ENCODE assay signal across 9 cellular contexts in the genomic region with DNA sequence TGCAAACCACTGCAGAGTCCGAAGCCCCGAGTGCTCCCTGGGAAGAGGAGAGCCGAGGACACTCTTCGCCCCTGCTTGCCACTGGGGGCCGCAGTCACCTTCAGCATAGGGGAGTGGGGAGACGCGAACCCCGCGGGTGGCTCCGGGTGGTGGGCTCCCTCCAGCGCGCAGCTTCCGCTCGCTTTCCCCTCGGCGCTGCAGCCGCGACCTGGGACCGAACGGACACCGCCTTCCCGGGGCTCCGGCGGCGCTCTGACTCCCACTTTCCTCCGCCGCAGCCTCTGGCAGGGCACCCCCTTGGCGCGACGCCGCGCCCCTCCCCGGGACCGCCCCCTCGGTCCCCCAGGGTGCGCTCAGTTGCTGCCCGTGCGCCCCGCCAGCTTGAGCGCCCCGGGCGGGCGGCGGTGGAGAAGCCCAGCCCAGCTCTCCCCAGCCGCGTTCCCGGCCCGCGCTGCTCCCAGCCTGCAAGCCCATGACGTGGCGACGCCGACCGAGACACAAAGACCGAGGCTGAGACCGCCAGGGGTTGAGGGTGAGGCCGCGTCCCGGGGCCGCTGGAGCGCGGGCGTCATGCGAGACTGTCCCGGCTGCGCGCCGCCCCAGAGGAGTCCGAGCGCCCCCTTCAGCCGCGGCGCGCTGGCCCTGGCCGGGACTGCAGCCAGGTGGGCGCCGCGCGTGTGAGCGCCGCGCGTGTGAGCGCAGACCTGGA. TPM values are rescaled to one million over a fixed set of nuclear protein-coding genes. Genes with fewer than 3 reads are reported as not detected.
A peak's percentile ranks its signal among the peaks of the same experiment; 100 is the strongest.
DNase-seq lines count a peak whose midpoint lies in the region; ATAC-seq and TF ChIP-seq lines count a peak whose summit lies in the region.
"Had no signal": no experiment of that assay in that cellular context is flagged by ENCODE, and none has a peak within 500 bp of the region (broad histone marks: within the 10 kb centered on the region; RNA-seq: fewer than 3 reads in every experiment).

A gene with protein sequence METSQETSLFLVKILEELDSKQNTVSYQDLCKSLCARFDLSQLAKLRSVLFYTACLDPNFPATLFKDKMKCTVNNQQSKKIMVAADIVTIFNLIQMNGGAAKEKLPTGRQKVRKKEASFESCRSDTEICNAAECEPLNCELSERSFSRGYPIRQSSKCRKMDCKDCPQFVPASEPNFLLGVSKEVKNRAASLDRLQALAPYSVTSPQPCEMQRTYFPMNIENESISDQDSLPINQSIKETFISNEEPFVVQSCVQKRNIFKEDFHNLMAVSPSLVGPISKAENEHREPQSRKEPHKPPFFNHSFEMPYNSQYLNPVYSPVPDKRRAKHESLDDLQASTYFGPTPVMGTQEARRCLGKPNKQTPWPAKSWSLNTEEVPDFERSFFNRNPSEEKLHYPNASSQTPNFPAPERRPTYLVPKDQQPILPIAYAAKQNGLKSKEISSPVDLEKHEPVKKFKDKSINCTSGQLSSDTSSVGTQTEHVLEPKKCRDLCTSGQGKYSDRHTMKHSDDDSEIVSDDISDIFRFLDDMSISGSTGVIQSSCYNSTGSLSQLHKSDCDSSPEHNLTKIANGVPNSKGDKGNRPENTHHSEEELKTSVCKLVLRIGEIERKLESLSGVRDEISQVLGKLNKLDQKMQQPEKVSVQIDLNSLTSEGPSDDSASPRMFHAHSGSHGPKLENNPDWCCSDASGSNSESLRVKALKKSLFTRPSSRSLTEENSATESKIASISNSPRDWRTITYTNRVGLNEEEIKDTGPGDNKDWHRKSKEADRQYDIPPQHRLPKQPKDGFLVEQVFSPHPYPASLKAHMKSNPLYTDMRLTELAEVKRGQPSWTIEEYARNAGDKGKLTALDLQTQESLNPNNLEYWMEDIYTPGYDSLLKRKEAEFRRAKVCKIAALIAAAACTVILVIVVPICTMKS (plus strand): TSS at position 701 of the 709 bp plus-strand sequence. CDS start 23,812 bp downstream, outside the sequence.

- H3K9ac ChIP-seq in stomach smooth muscle (ENCODE audit: low read length in 2 of 2): no peak within 1 kb of the TSS
- H3K9ac ChIP-seq: KMS-11 had no signal

- H3K9me3 ChIP-seq in body of pancreas (no peaks in the 10 kb centered on the region), stomach smooth muscle (ENCODE audit: control insufficient read depth in 2 of 2, low read length in 2 of 2) (no peaks in the 10 kb centered on the region)

- H3K36me3 ChIP-seq in body of pancreas (replicated peaks in 1 of 2; ENCODE audit: insufficient read depth in 1 of 2, low read depth in 2 of 2): no peaks in the 10 kb centered on the region
- no peaks in the 10 kb centered on the region for H3K36me3 ChIP-seq in stomach smooth muscle (ENCODE audit: control insufficient read depth in 2 of 2, insufficient read depth in 2 of 2, low read length in 2 of 2)

- DNase-seq in HS-5 (ENCODE audit: low read depth) (peak; percentile 8), body of pancreas (peak; percentile 32 to 55 (median 44)), iris pigment epithelial cell (ENCODE audit: low read depth) (peak; percentile 56), NCI-H128 (lab: John Stamatoyannopoulos, UW; ENCODE audit: unreplicated experiment) (no peak)

- TF ChIP-seq POLR2A in body of pancreas (IDR thresholded peaks at IDR 0.05): peak; percentile 24 to 59 (median 37)

- H3K27me3 ChIP-seq in body of pancreas (no peaks in the 10 kb centered on the region), stomach smooth muscle (ENCODE audit: control insufficient read depth in 1 of 2, insufficient read depth in 2 of 2, low read length in 2 of 2) (peaks cover 36 to 47% of the 10 kb centered on the region in 2 donors)

- TF ChIP-seq CTCF in C4-2B (conservative IDR thresholded peaks at IDR 0.05) (peak; percentile 50), body of pancreas (IDR thresholded peaks at IDR 0.05) (peak in 3 of 7 experiments; percentile 14 to 40 (median 33))

- WGBS in body of pancreas, 2 donors: 1% methylated on average over 26 to 67 of the region's 84 CpGs

- H3K4me3 ChIP-seq in body of pancreas (peak within 1 kb of the TSS; percentile 18 to 34), stomach smooth muscle (ENCODE audit: low read length in 2 of 2) (peak within 1 kb of the TSS; percentile 43 to 67)

- ATAC-seq in body of pancreas (peak; percentile 79), HG03520 (IDR thresholded peaks at IDR 0.05; ENCODE audit: unreplicated experiment) (no peak), GM21360 (IDR thresholded peaks at IDR 0.05; ENCODE audit: unreplicated experiment) (no peak)

- H3K4me1 ChIP-seq in body of pancreas: peaks cover 19% of the 10 kb centered on the region
- H3K4me1 ChIP-seq in stomach smooth muscle (ENCODE audit: control insufficient read depth, insufficient read depth, low read length): peaks cover 18% of the 10 kb centered on the region

- no peak within 1 kb of the TSS for H3K27ac ChIP-seq in C4-2B
- peak within 1 kb of the TSS in 3 of 4 donors; percentile 38 to 71 (median 63) for H3K27ac ChIP-seq in body of pancreas
- no peak within 1 kb of the TSS for H3K27ac ChIP-seq in stomach smooth muscle (ENCODE audit: low read length)
- H3K27ac ChIP-seq: KMS-11 had no signal

- intact Hi-C loops in body of pancreas (cut with DNase I): no loop called here

RNA-seq across cellular contexts. Expression of the gene that starts here (rescaled TPM):
- 1 to 10 TPM; 3.0 to 4.7 TPM for total RNA-seq in body of pancreas

Comparison
In these comparisons a context has a peak if more than half of its experiments do, and no peak if none do; other contexts are left out.
1. H3K27ac ChIP-seq: peak in body of pancreas (3 of 4); none in C4-2B (single experiment) and stomach smooth muscle (single experiment).